In genomic region chr15:64162478-64162868, GRCh38 we compare ENCODE assay signal across 8 cellular contexts. TPM values are rescaled to one million over a fixed set of nuclear protein-coding genes. Genes with fewer than 3 reads are reported as not detected.
DNase-seq lines count a peak whose midpoint lies in the region; ATAC-seq, FAIRE-seq and TF ChIP-seq lines count a peak whose summit lies in the region.

No MANE protein-coding gene starts in this region.

- H3K9me3 ChIP-seq in sigmoid colon: no peaks in the 10 kb centered on the region

- TF ChIP-seq EP300 in sigmoid colon (IDR thresholded peaks at IDR 0.05): no peak

- peak; percentile 78 for DNase-seq in cardiac septum (ENCODE audit: low spot score)
- DNase-seq in sigmoid colon: no peak
- no peak for DNase-seq in stimulated activated CD4-positive, alpha-beta T cell treated with anti-CD3 and anti-CD28 coated beads, Interleukin-2, amount 100 ng/mL, for 24 hours
- DNase-seq in MV-4-11 (lab: John Stamatoyannopoulos, UW): no peak
- DNase-seq in D721Med (ENCODE audit: insufficient read length, low spot score): no peak

- 0 to 1% methylated on average over 21 of the region's 21 CpGs for WGBS in sigmoid colon, 2 donors

- no peaks in the 10 kb centered on the region for H3K27me3 ChIP-seq in sigmoid colon

- TF ChIP-seq POLR2A in sigmoid colon (IDR thresholded peaks at IDR 0.05): no peak

- peaks cover 27 to 42% (median 39%) of the 10 kb centered on the region in 4 donors for H3K36me3 ChIP-seq in sigmoid colon

- TF ChIP-seq CTCF in WI38 (IDR thresholded peaks at IDR 0.05; ENCODE audit: low read depth, low read length) (no peak), sigmoid colon (IDR thresholded peaks at IDR 0.05) (no peak), D721Med (IDR thresholded peaks at IDR 0.05; ENCODE audit: insufficient read depth, missing control alignments) (no peak)

- intact Hi-C loops in cardiac septum (cut with DNase I) (loop anchor here (2.0 kb wide), 1 partner anchor 224 kb away; the partner anchor contains the start of gene TRIP4), sigmoid colon (cut with DNase I) (loop anchor here (2.0 kb wide), 2 partner anchors 68 to 194 kb away; partner anchors contain the start of genes CSNK1G1 and SNX1)

- peaks cover 0 to 51% (median 36%) of the 10 kb centered on the region in 4 donors for H3K4me1 ChIP-seq in sigmoid colon

- no peak for FAIRE-seq in D721Med (lab: Jason Lieb, UNC)

- peak overlapping the region; percentile 83 to 94 (median 88) for H3K27ac ChIP-seq in sigmoid colon

- ATAC-seq in GM18861 (IDR thresholded peaks at IDR 0.05; ENCODE audit: unreplicated experiment) (peak; percentile 1), HG02885 (IDR thresholded peaks at IDR 0.05; ENCODE audit: poor library complexity, unreplicated experiment) (peak; percentile 29)

- H3K4me3 ChIP-seq in WI38 (ENCODE audit: low read depth, low read length) (peak overlapping the region; percentile 82), sigmoid colon (peak overlapping the region; percentile 78 to 95 (median 80))

RNA-seq across cellular contexts. Expression of gene PPIB, which starts 0.3 kb away (rescaled TPM):
- total RNA-seq in cardiac septum (121 TPM), sigmoid colon (100 to 1,000 TPM; 154 to 232 (median 183) TPM)
- polyA plus RNA-seq in sigmoid colon: 100 to 1,000 TPM; 162 to 647 (median 169) TPM

RNA-seq across cellular contexts. Expression of gene SNX22, which starts 10.9 kb away (rescaled TPM):
- total RNA-seq in cardiac septum: 1.5 TPM
- under 1 TPM in 3 of 4 donors, not detected in 1; under 0.01 to 0.95 (median 0.83) TPM for total RNA-seq in sigmoid colon
- polyA plus RNA-seq in sigmoid colon: 1 to 10 TPM in 1 of 3 donors, under 1 TPM in 1, not detected in 1; 0.23 to 8.4 TPM
